Comparison of ENCODE assay signal across 19 cellular contexts in genomic region chr12:2287589-2287988, GRCh38.
A peak's percentile ranks its signal among the peaks of the same experiment; 100 is the strongest.
DNase-seq lines count a peak whose midpoint lies in the region; ATAC-seq, FAIRE-seq and TF ChIP-seq lines count a peak whose summit lies in the region.
"Had no signal": no experiment of that assay in that cellular context is flagged by ENCODE, and none has a peak within 500 bp of the region (broad histone marks: within the 10 kb centered on the region; RNA-seq: fewer than 3 reads in every experiment).

No MANE protein-coding gene starts in this region.

- TF ChIP-seq POLR2A in Peyer's patch (IDR thresholded peaks at IDR 0.05), result no peak

- peak overlapping the region; percentile 83 for H3K27ac ChIP-seq in left ventricle myocardium inferior (replicated peaks)
- H3K27ac ChIP-seq in kidney (ENCODE audit: low read depth in 2 of 2, low read length in 2 of 2), result peak overlapping the region; percentile 46 to 84
- H3K27ac ChIP-seq in rectal smooth muscle tissue (ENCODE audit: low read depth, low read length), result peak overlapping the region; percentile 79
- peak overlapping the region in 1 of 4 donors; percentile 66 for H3K27ac ChIP-seq in Peyer's patch
- H3K27ac ChIP-seq: A549 had no signal

- H3K9ac ChIP-seq in kidney (ENCODE audit: low read length in 2 of 2), result no peak overlapping the region
- H3K9ac ChIP-seq in rectal smooth muscle tissue (ENCODE audit: low read length), result no peak overlapping the region
- H3K9ac ChIP-seq: SK-N-SH had no signal

- ATAC-seq in Right ventricle myocardium inferior (no peak), GM21515 (IDR thresholded peaks at IDR 0.05; ENCODE audit: unreplicated experiment) (no peak)
- ATAC-seq: A549 had no signal

- no peak for FAIRE-seq in kidney (lab: Jason Lieb, UNC)
- FAIRE-seq: A549, GM19239 had no signal

- H3K36me3 ChIP-seq in left ventricle myocardium inferior (no peaks in the 10 kb centered on the region), kidney (ENCODE audit: control insufficient read depth in 1 of 2, insufficient read depth in 2 of 2, low read length in 2 of 2) (no peaks in the 10 kb centered on the region), rectal smooth muscle tissue (ENCODE audit: control insufficient read depth, insufficient read depth, low read length) (no peaks in the 10 kb centered on the region), Peyer's patch (no peaks in the 10 kb centered on the region)
- H3K36me3 ChIP-seq: thyroid gland had no signal

- H3K9me3 ChIP-seq in left ventricle myocardium inferior (replicated peaks), result no peaks in the 10 kb centered on the region
- no peaks in the 10 kb centered on the region for H3K9me3 ChIP-seq in kidney (ENCODE audit: control insufficient read depth in 1 of 2, low read length in 2 of 2)
- H3K9me3 ChIP-seq in Peyer's patch, result no peaks in the 10 kb centered on the region
- H3K9me3 ChIP-seq: A549, SK-N-SH, thyroid gland had no signal

- DNase-seq in left ventricle myocardium inferior (no peak), Right ventricle myocardium inferior (ENCODE audit: missing footprints) (no peak), kidney (no peak), Peyer's patch (no peak), occipital lobe (lab: John Stamatoyannopoulos, UW) (no peak)
- no peak for DNase-seq in activated CD8-positive, alpha-beta memory T cell treated with anti-CD3 and anti-CD28 coated beads for 24 hours
- DNase-seq: activated CD4-positive, alpha-beta T cell treated with anti-CD3 and anti-CD28 coated beads, Interleukin-2, amount 50 U/mL, for 1 hour; activated T-cell treated with anti-CD3 and anti-CD28 coated beads for 4 hours; CD4-positive, alpha-beta memory T cell; DMS79 treated with DMSO at 0.1 percent for 48 hours; effector memory CD4-positive, alpha-beta T cell; NCI-H2029; SK-N-SH; stimulated activated CD4-positive, alpha-beta T cell treated with anti-CD3 and anti-CD28 coated beads, Interleukin-4, amount 100 ng/mL, for 1 hour; thyroid gland had no signal

- intact Hi-C loops in left ventricle myocardium inferior (cut with micrococcal nuclease), result loop anchor here (10.0 kb wide), 1 partner anchor 233 kb away; the partner anchor contains the start of gene CACNA1C
- intact Hi-C loops in Right ventricle myocardium inferior (cut with DNase I), result loop anchor here (5.0 to 10.0 kb wide), 2 partner anchors 315 to 493 kb away; no protein-coding TSS in a partner anchor
- intact Hi-C loops in kidney (cut with DNase I), result no loop called here

- H3K27me3 ChIP-seq in left ventricle myocardium inferior (ENCODE audit: low read depth) (no peaks in the 10 kb centered on the region), rectal smooth muscle tissue (ENCODE audit: control insufficient read depth, insufficient read depth, low read length) (no peaks in the 10 kb centered on the region), Peyer's patch (no peaks in the 10 kb centered on the region)
- H3K27me3 ChIP-seq: thyroid gland had no signal

- no peak for TF ChIP-seq CTCF in left ventricle myocardium inferior (IDR thresholded peaks at IDR 0.05; ENCODE audit: borderline replicate concordance)
- TF ChIP-seq CTCF in kidney (IDR thresholded peaks at IDR 0.05; ENCODE audit: borderline replicate concordance, extremely low read depth, insufficient read depth), result no peak
- TF ChIP-seq CTCF in Peyer's patch (IDR thresholded peaks at IDR 0.05), result no peak

- H3K4me1 ChIP-seq in left ventricle myocardium inferior, result peaks cover 100% of the 10 kb centered on the region
- peaks cover 15 to 26% of the 10 kb centered on the region in 2 donors for H3K4me1 ChIP-seq in kidney (ENCODE audit: control insufficient read depth in 1 of 2, insufficient read depth in 1 of 2, low read depth in 1 of 2, low read length in 2 of 2)
- peaks cover 62% of the 10 kb centered on the region for H3K4me1 ChIP-seq in rectal smooth muscle tissue (ENCODE audit: control insufficient read depth, insufficient read depth, low read length)
- peaks cover 0 to 42% (median 0%) of the 10 kb centered on the region in 4 donors for H3K4me1 ChIP-seq in Peyer's patch
- H3K4me1 ChIP-seq: A549 had no signal

- no peak overlapping the region for H3K4me3 ChIP-seq in left ventricle myocardium inferior
- no peak overlapping the region for H3K4me3 ChIP-seq in kidney (ENCODE audit: low read length in 2 of 2)
- H3K4me3 ChIP-seq in rectal smooth muscle tissue (ENCODE audit: low read length), result no peak overlapping the region
- H3K4me3 ChIP-seq in Peyer's patch, result no peak overlapping the region
- H3K4me3 ChIP-seq: A549, thyroid gland had no signal
